ENCODE assay signal across 1 cellular context in genomic region chr2:205682239-205683021, GRCh38.
TF ChIP-seq lines count a peak whose summit lies in the region.

Gene NRP2 (plus strand): TSS chr2:205682501. CDS start chr2:205683291, 790 bp downstream.

TF ChIP-seq in IMR-90, 13 proteins besides CTCF, POLR2A, EP300 and RAD21 (continued from another document):
- TF ChIP-seq, protein P1, sequence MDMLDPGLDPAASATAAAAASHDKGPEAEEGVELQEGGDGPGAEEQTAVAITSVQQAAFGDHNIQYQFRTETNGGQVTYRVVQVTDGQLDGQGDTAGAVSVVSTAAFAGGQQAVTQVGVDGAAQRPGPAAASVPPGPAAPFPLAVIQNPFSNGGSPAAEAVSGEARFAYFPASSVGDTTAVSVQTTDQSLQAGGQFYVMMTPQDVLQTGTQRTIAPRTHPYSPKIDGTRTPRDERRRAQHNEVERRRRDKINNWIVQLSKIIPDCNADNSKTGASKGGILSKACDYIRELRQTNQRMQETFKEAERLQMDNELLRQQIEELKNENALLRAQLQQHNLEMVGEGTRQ (IDR thresholded peaks at IDR 0.05; ENCODE audit: low read depth, low read length): no peak
- no peak for TF ChIP-seq FOS (IDR thresholded peaks at IDR 0.05; ENCODE audit: low read depth, low read length)
- TF ChIP-seq MAZ (IDR thresholded peaks at IDR 0.05; ENCODE audit: borderline replicate concordance, low read depth, low read length): peak; percentile 59; the same call in 1 of the 2 replicates
- TF ChIP-seq, protein P2, sequence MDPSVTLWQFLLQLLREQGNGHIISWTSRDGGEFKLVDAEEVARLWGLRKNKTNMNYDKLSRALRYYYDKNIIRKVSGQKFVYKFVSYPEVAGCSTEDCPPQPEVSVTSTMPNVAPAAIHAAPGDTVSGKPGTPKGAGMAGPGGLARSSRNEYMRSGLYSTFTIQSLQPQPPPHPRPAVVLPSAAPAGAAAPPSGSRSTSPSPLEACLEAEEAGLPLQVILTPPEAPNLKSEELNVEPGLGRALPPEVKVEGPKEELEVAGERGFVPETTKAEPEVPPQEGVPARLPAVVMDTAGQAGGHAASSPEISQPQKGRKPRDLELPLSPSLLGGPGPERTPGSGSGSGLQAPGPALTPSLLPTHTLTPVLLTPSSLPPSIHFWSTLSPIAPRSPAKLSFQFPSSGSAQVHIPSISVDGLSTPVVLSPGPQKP (IDR thresholded peaks at IDR 0.05; ENCODE audit: borderline replicate concordance, low read depth, low read length): no peak
- TF ChIP-seq BHLHE40 (IDR thresholded peaks at IDR 0.05; ENCODE audit: low read depth, low read length): no peak
